Comparison of ENCODE assay signal across 7 cellular contexts in genomic region chr10:95230677-95231586, GRCh38. TPM values are rescaled to one million over a fixed set of nuclear protein-coding genes. Genes with fewer than 3 reads are reported as not detected.
DNase-seq lines count a peak whose midpoint lies in the region; ATAC-seq and TF ChIP-seq lines count a peak whose summit lies in the region.
"Not testable (repeated sequence)": the region's sequence is repeated elsewhere in the genome, so short reads cannot be mapped to it uniquely, and the experiment has no call there.

No MANE protein-coding gene starts in this region.

- not testable (repeated sequence) for H3K9me3 ChIP-seq in HUES6 (ENCODE audit: control insufficient read depth, insufficient read depth, low read depth, low read length); muscle layer of duodenum (ENCODE audit: control insufficient read depth in 1 of 2, low read length in 2 of 2)

- POLR2A ChIA-PET in activated CD4-positive, alpha-beta memory T cell treated with anti-CD3 and anti-CD28 coated beads for 36 hours (lab: Charles Lee), result not testable (repeated sequence)

- peaks cover 22% of the 10 kb centered on the region for H3K27me3 Mint-ChIP-seq in activated CD4-positive, alpha-beta memory T cell treated with anti-CD3 and anti-CD28 coated beads for 36 hours
- not testable (repeated sequence) for H3K27me3 Mint-ChIP-seq in brain

- H3K36me3 ChIP-seq in HUES6 (ENCODE audit: control insufficient read depth, insufficient read depth, low read length) (peaks cover 19% of the 10 kb centered on the region), muscle layer of duodenum (ENCODE audit: control insufficient read depth in 1 of 2, insufficient read depth in 2 of 2, low read length in 2 of 2) (peaks cover 8 to 11% of the 10 kb centered on the region in 2 donors)

- H3K27ac Mint-ChIP-seq in activated CD4-positive, alpha-beta memory T cell treated with anti-CD3 and anti-CD28 coated beads for 36 hours, result not testable (repeated sequence)
- H3K27ac Mint-ChIP-seq in brain, result peak overlapping the region in 4 of 5 experiments; percentile 45 to 95 (median 77)

- DNase-seq in activated CD4-positive, alpha-beta memory T cell treated with anti-CD3 and anti-CD28 coated beads for 36 hours, result peak; percentile 52
- peak; percentile 80 for DNase-seq in Right ventricle myocardium superior
- DNase-seq in stimulated activated CD4-positive, alpha-beta T cell treated with anti-CD3 and anti-CD28 coated beads, Interleukin-2, amount 100 ng/mL, for 4 hours (ENCODE audit: low read depth), result peak; percentile 34

- peak; percentile 85 for ATAC-seq in Right ventricle myocardium superior (ENCODE audit: poor library complexity)

- H3K4me3 ChIP-seq in HUES6 (ENCODE audit: low read depth, low read length), result peak overlapping the region; percentile 60
- peak overlapping the region; percentile 68 to 74 for H3K4me3 ChIP-seq in muscle layer of duodenum (ENCODE audit: low read depth in 1 of 2, low read length in 2 of 2)

- intact Hi-C loops in activated CD4-positive, alpha-beta memory T cell treated with anti-CD3 and anti-CD28 coated beads for 36 hours (cut with micrococcal nuclease); Right ventricle myocardium superior (cut with DNase I): not testable (repeated sequence)

- peak overlapping the region; percentile 99 for H3K27ac ChIP-seq in HUES6 (ENCODE audit: low read depth, low read length)
- not testable (repeated sequence) for H3K27ac ChIP-seq in muscle layer of duodenum (ENCODE audit: low read length)

- CTCF ChIA-PET in activated CD4-positive, alpha-beta memory T cell treated with anti-CD3 and anti-CD28 coated beads for 36 hours (lab: Charles Lee), result interaction anchor here (1.2 kb wide), 1 partner anchor 12 kb away, joined by 9 read pairs; no protein-coding TSS in a partner anchor

- H3K9ac ChIP-seq in HUES6 (ENCODE audit: low read length), result peak overlapping the region; percentile 98

- H3K27me3 ChIP-seq in HUES6 (ENCODE audit: control insufficient read depth, insufficient read depth, low read length); muscle layer of duodenum (ENCODE audit: low read depth, low read length): not testable (repeated sequence)

- H3K9me3 Mint-ChIP-seq in activated CD4-positive, alpha-beta memory T cell treated with anti-CD3 and anti-CD28 coated beads for 36 hours, result not testable (repeated sequence)
- H3K9me3 Mint-ChIP-seq in brain, result peaks cover 0 to 12% (median 3%) of the 10 kb centered on the region in 5 experiments

- H3K4me1 ChIP-seq in HUES6 (ENCODE audit: control insufficient read depth, insufficient read depth, low read length), result peaks cover 43% of the 10 kb centered on the region
- not testable (repeated sequence) for H3K4me1 ChIP-seq in muscle layer of duodenum (ENCODE audit: control insufficient read depth in 1 of 2, insufficient read depth in 2 of 2, low read length in 2 of 2)

- H3K36me3 Mint-ChIP-seq in activated CD4-positive, alpha-beta memory T cell treated with anti-CD3 and anti-CD28 coated beads for 36 hours; brain: not testable (repeated sequence)

- H3K4me3 Mint-ChIP-seq in activated CD4-positive, alpha-beta memory T cell treated with anti-CD3 and anti-CD28 coated beads for 36 hours, result peak overlapping the region; percentile 70
- H3K4me3 Mint-ChIP-seq in brain, result peak overlapping the region; percentile 70 to 92 (median 88)

- not testable (repeated sequence) for TF ChIP-seq CTCF in brain (conservative IDR thresholded peaks at IDR 0.05)

- H3K4me1 Mint-ChIP-seq in activated CD4-positive, alpha-beta memory T cell treated with anti-CD3 and anti-CD28 coated beads for 36 hours (ENCODE audit: low read depth), result peaks cover 22% of the 10 kb centered on the region
- peaks cover 27% of the 10 kb centered on the region for H3K4me1 Mint-ChIP-seq in brain

- peak; percentile 85 for TF ChIP-seq POLR2A in GM19193 (IDR thresholded peaks at IDR 0.05; ENCODE audit: extremely low read depth, insufficient read depth, insufficient read length)

RNA-seq across cellular contexts. Expression of gene ACSM6, which starts 36.9 kb away (rescaled TPM):
- total RNA-seq in activated CD4-positive, alpha-beta memory T cell treated with anti-CD3 and anti-CD28 coated beads for 36 hours, result not detected
- not detected for polyA plus RNA-seq in brain (ENCODE audit: insufficient read depth, low read depth, low replicate concordance)
- not detected for total RNA-seq in Right ventricle myocardium superior

RNA-seq across cellular contexts. Expression of gene PDLIM1, which starts 59.9 kb away (rescaled TPM):
- total RNA-seq in activated CD4-positive, alpha-beta memory T cell treated with anti-CD3 and anti-CD28 coated beads for 36 hours, result under 1 TPM; 0.76 to 0.92 TPM
- polyA plus RNA-seq in brain (ENCODE audit: insufficient read depth, low read depth, low replicate concordance), result 112 TPM
- total RNA-seq in Right ventricle myocardium superior, result 226 TPM

Comparison
In these comparisons a context has a peak if more than half of its experiments do, and no peak if none do; other contexts are left out.
1. RNA of gene PDLIM1, which starts 59.9 kb away (total RNA-seq): 226 TPM in Right ventricle myocardium superior (single experiment); 0.76 to 0.92 TPM in activated CD4-positive, alpha-beta memory T cell treated with anti-CD3 and anti-CD28 coated beads for 36 hours; every median in the first group is over 100 times any median in the second.
2. Peak in every context shown above with its lines, with median percentiles within 50 percentile points of each other: DNase-seq.